1 cellular context compared by ENCODE assay signal in the genomic region with DNA sequence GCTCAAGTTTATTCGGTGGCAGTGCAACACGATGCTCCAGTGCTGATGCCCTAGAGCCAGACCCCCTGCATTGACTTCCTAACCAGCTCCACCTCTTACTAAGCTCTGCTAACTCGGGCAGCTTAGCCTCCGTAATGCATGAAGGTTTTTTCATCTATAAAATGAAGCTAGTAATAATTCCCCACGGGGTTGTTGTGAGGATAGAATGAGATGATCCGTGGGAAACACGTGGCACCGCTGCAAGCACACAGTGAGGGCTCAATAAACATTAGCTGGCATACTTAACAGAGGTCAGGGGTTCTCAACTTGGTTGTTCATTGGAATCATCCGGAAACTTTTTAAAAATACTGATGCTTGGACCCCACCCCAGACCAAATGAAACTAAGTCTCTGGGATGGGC.
A peak's percentile ranks its signal among the peaks of the same experiment; 100 is the strongest.
TF ChIP-seq lines count a peak whose summit lies in the region.

No MANE protein-coding gene starts in this region.

TF ChIP-seq in HepG2, 621 proteins besides CTCF, POLR2A, EP300 and RAD21:
- TF ChIP-seq MBNL3 (CRISPR knock-in tag; conservative IDR thresholded peaks at IDR 0.05) (no peak), MXD3 (CRISPR knock-in tag; IDR thresholded peaks at IDR 0.05) (no peak), RBM22 (optimal IDR thresholded peaks at IDR 0.05; ENCODE audit: low read length) (peak; percentile 88), AGO2 (optimal IDR thresholded peaks at IDR 0.05; ENCODE audit: low read depth, low read length) (peak; percentile 22), ZNF432 (CRISPR knock-in tag; IDR thresholded peaks at IDR 0.05; ENCODE audit: borderline replicate concordance) (no peak)
